Comparison of ENCODE assay signal across 8 cellular contexts in genomic region chr4:163495900-163496299, GRCh38. TPM values are rescaled to one million over a fixed set of nuclear protein-coding genes. Genes with fewer than 3 reads are reported as not detected.
DNase-seq lines count a peak whose midpoint lies in the region; ATAC-seq and TF ChIP-seq lines count a peak whose summit lies in the region.

No MANE protein-coding gene starts in this region.

- H3K9me3 ChIP-seq in DND-41 (ENCODE audit: insufficient read depth, low read length, severe bottlenecking) (no peaks in the 10 kb centered on the region), neuron (ENCODE audit: low read length) (no peaks in the 10 kb centered on the region)

- no peaks in the 10 kb centered on the region for H3K36me3 Mint-ChIP-seq in brain

- H2AFZ ChIP-seq in DND-41 (ENCODE audit: low read depth, low read length), result peak overlapping the region; percentile 42; the same call in 1 of the 2 replicates
- no peak overlapping the region for H2AFZ ChIP-seq in neuron (ENCODE audit: low read depth, low read length)

- peak overlapping the region; percentile 81 for H3K9ac ChIP-seq in DND-41 (ENCODE audit: low read depth, low read length)

- peak; percentile 45 for ATAC-seq in DND-41 (ENCODE audit: insufficient read depth, low read depth)
- ATAC-seq in GM21367 (IDR thresholded peaks at IDR 0.05; ENCODE audit: unreplicated experiment), result peak; percentile 21

- H3K4me3 Mint-ChIP-seq in brain, result peak overlapping the region; percentile 83 to 100 (median 99)

- H3K4me1 ChIP-seq in DND-41 (ENCODE audit: insufficient read depth, low read length) (peaks cover 43% of the 10 kb centered on the region), neuron (ENCODE audit: insufficient read depth, low read length) (peaks cover 8% of the 10 kb centered on the region)

- no peak for TF ChIP-seq CTCF in DND-41 (IDR thresholded peaks at IDR 0.05; ENCODE audit: borderline replicate concordance, extremely low read depth, low read length, poor library complexity, severe bottlenecking)
- no peak for TF ChIP-seq CTCF in LNCaP clone FGC (IDR thresholded peaks at IDR 0.05; ENCODE audit: control insufficient read depth, extremely low read depth, insufficient read depth)
- TF ChIP-seq CTCF in brain (conservative IDR thresholded peaks at IDR 0.05), result no peak

- peak overlapping the region; percentile 83 for H3K27ac ChIP-seq in DND-41 (ENCODE audit: low read length)

- peaks cover 0 to 3% (median 0%) of the 10 kb centered on the region in 5 experiments for H3K9me3 Mint-ChIP-seq in brain

- DNase-seq in DND-41, result peak; percentile 37
- no peak for DNase-seq in LNCaP clone FGC (ENCODE audit: low read depth)
- DNase-seq in NCI-H1417 treated with DMSO at 0.1 percent for 48 hours (lab: John Stamatoyannopoulos, UW), result no peak
- no peak for DNase-seq in DMS114 treated with DMSO at 0.1 percent for 48 hours (lab: John Stamatoyannopoulos, UW; ENCODE audit: unreplicated experiment)
- DNase-seq in HCEC 1CT, result no peak

- peak overlapping the region; percentile 52 to 96 (median 82) for H3K27ac Mint-ChIP-seq in brain

- H3K36me3 ChIP-seq in DND-41 (ENCODE audit: insufficient read depth, low read length) (peaks cover 14% of the 10 kb centered on the region; the same call in 1 of the 2 replicates), neuron (ENCODE audit: insufficient read depth, low read length) (peaks cover 3% of the 10 kb centered on the region)

- H3K27me3 ChIP-seq in DND-41 (ENCODE audit: insufficient read depth, low read length, poor library complexity) (no peaks in the 10 kb centered on the region), neuron (ENCODE audit: insufficient read depth, low read length) (no peaks in the 10 kb centered on the region)

- peaks cover 9% of the 10 kb centered on the region for H3K27me3 Mint-ChIP-seq in brain

- peak overlapping the region; percentile 87 for H3K4me2 ChIP-seq in DND-41 (ENCODE audit: insufficient read depth, low read length)

- H4K20me1 ChIP-seq in DND-41 (ENCODE audit: insufficient read depth, low read length), result peaks cover 14% of the 10 kb centered on the region; the same call in 1 of the 2 replicates

- H3K4me3 ChIP-seq in DND-41 (ENCODE audit: low read depth in 1 of 2, low read length in 2 of 2), result peak overlapping the region; percentile 44 to 70; a peak in 3 of 4 replicates
- peak overlapping the region; percentile 82 for H3K4me3 ChIP-seq in LNCaP clone FGC (ENCODE audit: low read depth, low read length)
- peak overlapping the region; percentile 69 for H3K4me3 ChIP-seq in neuron (ENCODE audit: low read length)

- peaks cover 72% of the 10 kb centered on the region for H3K79me2 ChIP-seq in DND-41 (ENCODE audit: insufficient read depth, low read length)

- H3K4me1 Mint-ChIP-seq in brain, result peaks cover 34% of the 10 kb centered on the region

RNA-seq across cellular contexts. Expression of gene TMA16, which starts 1.4 kb away (rescaled TPM):
- 2.8 TPM for polyA plus RNA-seq in brain (ENCODE audit: insufficient read depth, low read depth, low replicate concordance)

RNA-seq across cellular contexts. Expression of gene TKTL2, which starts 22.3 kb away (rescaled TPM):
- not detected for polyA plus RNA-seq in brain (ENCODE audit: insufficient read depth, low read depth, low replicate concordance)
